ENCODE assay signal across 12 cellular contexts in genomic region chr1:159056069-159056698, GRCh38. TPM values are rescaled to one million over a fixed set of nuclear protein-coding genes. Genes with fewer than 3 reads are reported as not detected.
A peak's percentile ranks its signal among the peaks of the same experiment; 100 is the strongest.
DNase-seq lines count a peak whose midpoint lies in the region; ATAC-seq and TF ChIP-seq lines count a peak whose summit lies in the region.
"Had no signal": no experiment of that assay in that cellular context is flagged by ENCODE, and none has a peak within 500 bp of the region (broad histone marks: within the 10 kb centered on the region; RNA-seq: fewer than 3 reads in every experiment).

No MANE protein-coding gene starts in this region.

- H3K27ac Mint-ChIP-seq in CD8-positive, alpha-beta memory T cell: peak overlapping the region in 7 of 8 donors; percentile 27 to 95 (median 72)
- H3K27ac Mint-ChIP-seq in immature natural killer cell (peak overlapping the region in 5 of 6 donors; percentile 66 to 88 (median 85)), chondrocyte (ENCODE audit: unreplicated experiment) (no peak overlapping the region)
- H3K27ac Mint-ChIP-seq: nephron had no signal

- no peaks in the 10 kb centered on the region for H3K27me3 Mint-ChIP-seq in CD8-positive, alpha-beta memory T cell
- peaks cover 2 to 8% (median 3%) of the 10 kb centered on the region in 3 donors for H3K27me3 Mint-ChIP-seq in immature natural killer cell (ENCODE audit: low read depth in 3 of 3)
- H3K27me3 Mint-ChIP-seq in chondrocyte (ENCODE audit: low read depth): peaks cover 1% of the 10 kb centered on the region
- H3K27me3 Mint-ChIP-seq: brain had no signal

- no peak for ATAC-seq in HG03045 (IDR thresholded peaks at IDR 0.05; ENCODE audit: unreplicated experiment)

- peaks cover 20% of the 10 kb centered on the region for H3K4me1 ChIP-seq in CD8-positive, alpha-beta memory T cell (ENCODE audit: insufficient read depth, low read length)

- H3K36me3 ChIP-seq in CD8-positive, alpha-beta memory T cell (ENCODE audit: insufficient read depth, low read length): peaks cover 34% of the 10 kb centered on the region
- no peaks in the 10 kb centered on the region for H3K36me3 ChIP-seq in WERI-Rb-1

- peaks cover 33 to 61% (median 53%) of the 10 kb centered on the region in 3 donors for H3K4me1 Mint-ChIP-seq in CD8-positive, alpha-beta memory T cell
- H3K4me1 Mint-ChIP-seq in immature natural killer cell (peaks cover 47 to 50% of the 10 kb centered on the region in 2 donors), chondrocyte (ENCODE audit: low read depth) (peaks cover 8% of the 10 kb centered on the region)

- TF ChIP-seq CTCF in WERI-Rb-1 (IDR thresholded peaks at IDR 0.05; ENCODE audit: low read depth, low read length) (peak; percentile 37; the same call in 1 of the 2 replicates), chondrocyte (IDR thresholded peaks at IDR 0.05) (no peak)

- no peaks in the 10 kb centered on the region for H3K9me3 ChIP-seq in CD8-positive, alpha-beta memory T cell (ENCODE audit: low read length)
- no peaks in the 10 kb centered on the region for H3K9me3 ChIP-seq in WERI-Rb-1 (ENCODE audit: severe bottlenecking)

- peaks cover 4 to 70% (median 35%) of the 10 kb centered on the region in 3 donors for H3K36me3 Mint-ChIP-seq in CD8-positive, alpha-beta memory T cell
- H3K36me3 Mint-ChIP-seq in immature natural killer cell: peaks cover 24 to 48% (median 32%) of the 10 kb centered on the region in 3 donors
- H3K36me3 Mint-ChIP-seq in chondrocyte (ENCODE audit: low read depth): peaks cover 10% of the 10 kb centered on the region

- no peak overlapping the region for H3K4me3 Mint-ChIP-seq in CD8-positive, alpha-beta memory T cell
- H3K4me3 Mint-ChIP-seq in immature natural killer cell (no peak overlapping the region), chondrocyte (ENCODE audit: unreplicated experiment) (no peak overlapping the region)
- H3K4me3 Mint-ChIP-seq: brain, nephron had no signal

- no peak overlapping the region for H3K27ac ChIP-seq in CD8-positive, alpha-beta memory T cell (ENCODE audit: low read depth, low read length)
- H3K27ac ChIP-seq in WERI-Rb-1: no peak overlapping the region

- H3K9me3 Mint-ChIP-seq in CD8-positive, alpha-beta memory T cell: no peaks in the 10 kb centered on the region
- H3K9me3 Mint-ChIP-seq in immature natural killer cell (no peaks in the 10 kb centered on the region), chondrocyte (ENCODE audit: low read depth) (no peaks in the 10 kb centered on the region)
- H3K9me3 Mint-ChIP-seq: brain, nephron had no signal

- no peak for DNase-seq in CD8-positive, alpha-beta memory T cell
- DNase-seq in H4 (ENCODE audit: low spot score): peak; percentile 30
- DNase-seq in WERI-Rb-1: no peak
- DNase-seq in immature natural killer cell: no peak
- no peak for DNase-seq in chondrocyte (ENCODE audit: low spot score)
- no peak for DNase-seq in islet precursor cell
- DNase-seq in glomerular visceral epithelial cell (ENCODE audit: extremely low spot score): no peak

- no peaks in the 10 kb centered on the region for H3K27me3 ChIP-seq in CD8-positive, alpha-beta memory T cell (ENCODE audit: insufficient read depth, low read length, poor library complexity, severe bottlenecking)
- peaks cover 92% of the 10 kb centered on the region for H3K27me3 ChIP-seq in WERI-Rb-1 (ENCODE audit: insufficient read depth, low read depth, severe bottlenecking)

- POLR2A ChIA-PET in CD8-positive, alpha-beta memory T cell (lab: Charles Lee): no interaction called here

- H3K4me3 ChIP-seq in CD8-positive, alpha-beta memory T cell (ENCODE audit: low read length): no peak overlapping the region
- no peak overlapping the region for H3K4me3 ChIP-seq in WERI-Rb-1 (ENCODE audit: low read depth, low read length)

- CTCF ChIA-PET in CD8-positive, alpha-beta memory T cell (lab: Charles Lee): no interaction called here

RNA-seq across cellular contexts. Expression of gene AIM2, which starts 20.4 kb away (rescaled TPM):
- total RNA-seq in CD8-positive, alpha-beta memory T cell: 10 to 100 TPM; 41.1 to 42.3 TPM
- 3.7 TPM for polyA plus RNA-seq in CD8-positive, alpha-beta memory T cell
- 39.5 and 42.8 TPM in 2 replicates for total RNA-seq in H4 (2014; rRNA removed; shearing (Covaris generic))
- polyA plus RNA-seq in immature natural killer cell: 1 to 10 TPM in 1 of 3 donors, under 1 TPM in 2; 0.28 to 1.1 (median 0.34) TPM
- total RNA-seq in chondrocyte: not detected in 3 replicates
- total RNA-seq: glomerular endothelial cell, NCI-H460 had no signal

RNA-seq across cellular contexts. Expression of gene IFI16, which starts 46.5 kb away (rescaled TPM):
- 100 to 1,000 TPM; 175 to 186 TPM for total RNA-seq in CD8-positive, alpha-beta memory T cell
- polyA plus RNA-seq in CD8-positive, alpha-beta memory T cell: 126 TPM
- total RNA-seq in H4 (2014; rRNA removed; shearing (Covaris generic)): 31.8 and 54.0 TPM in 2 replicates
- 100 to 1,000 TPM in 1 of 3 donors, 10 to 100 TPM in 2; 78.8 to 205 (median 80.3) TPM for polyA plus RNA-seq in immature natural killer cell
- total RNA-seq in chondrocyte: 10.1 to 26.3 TPM (median 13.3 TPM) in 3 replicates

Comparison
In these comparisons a context has a peak if more than half of its experiments do, and no peak if none do; other contexts are left out.
1. RNA of gene AIM2, which starts 20.4 kb away (total RNA-seq): 41.1 to 42.3 TPM in CD8-positive, alpha-beta memory T cell and 39.5 to 42.8 TPM in H4; not detected in chondrocyte; every median in the first group is over 10 times any median in the second.